Comparison of ENCODE assay signal across 8 cellular contexts in the genomic region with DNA sequence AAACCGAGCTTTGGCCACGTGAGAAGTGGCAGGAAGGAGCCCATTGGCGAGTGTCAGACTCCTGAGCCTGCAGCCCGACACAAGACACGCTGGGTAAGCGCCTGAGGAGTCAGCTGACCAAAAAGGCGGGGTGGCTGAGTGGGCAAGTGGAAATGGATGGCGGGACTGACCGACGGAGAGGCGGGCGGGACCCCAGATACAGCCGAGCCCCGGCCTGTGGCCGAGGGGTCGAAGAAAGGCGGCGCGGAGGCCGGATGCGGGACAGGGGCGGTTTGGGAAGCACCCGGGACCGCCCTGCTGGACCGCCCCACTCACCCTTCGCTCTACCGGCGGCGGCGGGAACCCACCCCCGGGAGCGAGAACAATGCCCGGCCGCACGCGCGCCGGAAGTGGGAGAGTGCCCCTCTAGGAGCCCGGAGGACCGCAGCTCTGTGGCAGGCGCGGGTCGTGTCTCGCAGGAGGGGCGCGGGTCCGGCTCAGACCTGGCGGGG.
DNase-seq lines count a peak whose midpoint lies in the region; ATAC-seq and TF ChIP-seq lines count a peak whose summit lies in the region.

No MANE protein-coding gene starts in this region.

- peak overlapping the region; percentile 15; the same call in 1 of the 2 replicates for H3K9ac ChIP-seq in ES-I3 (ENCODE audit: low read depth, low read length)

- no peaks in the 10 kb centered on the region for H3K36me3 ChIP-seq in ES-I3 (ENCODE audit: insufficient read depth, low read length)
- no peaks in the 10 kb centered on the region; the same call in 1 of the 2 replicates for H3K36me3 ChIP-seq in WERI-Rb-1

- no peaks in the 10 kb centered on the region for H3K27me3 ChIP-seq in WERI-Rb-1 (ENCODE audit: insufficient read depth, low read depth, severe bottlenecking)

- H3K9me3 ChIP-seq in ES-I3 (ENCODE audit: control insufficient read depth, insufficient read depth, low read length) (peaks cover 4% of the 10 kb centered on the region; the same call in 1 of the 2 replicates), WERI-Rb-1 (ENCODE audit: severe bottlenecking) (no peaks in the 10 kb centered on the region)

- no peak overlapping the region for H3K27ac ChIP-seq in WERI-Rb-1

- DNase-seq in T follicular helper cell (ENCODE audit: low read depth) (peak; percentile 45), amygdala (lab: John Stamatoyannopoulos, UW) (peak; percentile 18 to 86 (median 70)), hepatic stellate cell (ENCODE audit: low spot score) (peak; percentile 18), WERI-Rb-1 (no peak), AML-193 (lab: John Stamatoyannopoulos, UW) (no peak)
- peak; percentile 38 to 45 for DNase-seq in stimulated activated CD4-positive, alpha-beta T cell treated with anti-CD3 and anti-CD28 coated beads, Interleukin-12 subunit alpha, Interleukin-12 subunit beta, amount 100 ng/mL, for 24 hours (ENCODE audit: low read depth in 2 of 2)

- ATAC-seq in HG02884 (IDR thresholded peaks at IDR 0.05; ENCODE audit: unreplicated experiment): peak; percentile 83

- no peak for TF ChIP-seq CTCF in WERI-Rb-1 (IDR thresholded peaks at IDR 0.05; ENCODE audit: low read depth, low read length)

- H3K4me3 ChIP-seq in WERI-Rb-1 (ENCODE audit: low read depth, low read length): no peak overlapping the region

- H3K4me1 ChIP-seq in ES-I3 (ENCODE audit: insufficient read depth, low read length): no peaks in the 10 kb centered on the region

Comparison
In these comparisons a context has a peak if more than half of its experiments do, and no peak if none do; other contexts are left out.
1. DNase-seq: peak in T follicular helper cell (single experiment), amygdala (56 of 56), hepatic stellate cell (single experiment) and stimulated activated CD4-positive, alpha-beta T cell treated with anti-CD3 and anti-CD28 coated beads, Interleukin-12 subunit alpha, Interleukin-12 subunit beta, amount 100 ng/mL, for 24 hours (2 of 2); none in WERI-Rb-1 (single experiment) and AML-193 (0 of 2).